In genomic region chr22:36295247-36295646, GRCh38 we compare ENCODE assay signal across 1 cellular context.
A peak's percentile ranks its signal among the peaks of the same experiment; 100 is the strongest.
TF ChIP-seq lines count a peak whose summit lies in the region.

No MANE protein-coding gene starts in this region.

TF ChIP-seq in HepG2, 621 proteins besides CTCF, POLR2A, EP300 and RAD21:
- no peak for TF ChIP-seq ZSCAN9 (CRISPR knock-in tag; IDR thresholded peaks at IDR 0.05; ENCODE audit: borderline replicate concordance)
- TF ChIP-seq AGO2 (optimal IDR thresholded peaks at IDR 0.05; ENCODE audit: low read depth, low read length), result peak; percentile 23
